Comparison of ENCODE assay signal across 8 cellular contexts in genomic region chr6:27592481-27593199, GRCh38.
DNase-seq lines count a peak whose midpoint lies in the region; ATAC-seq lines count a peak whose summit lies in the region.

No MANE protein-coding gene starts in this region.

- no peak overlapping the region for H3K14ac ChIP-seq in mesenchymal stem cell (ENCODE audit: low read length in 2 of 2)

- no peak overlapping the region for H3K18ac ChIP-seq in mesenchymal stem cell (ENCODE audit: low read depth in 1 of 2, low read length in 2 of 2)

- H2BK5ac ChIP-seq in mesenchymal stem cell (ENCODE audit: low read depth, low read length, poor library complexity, severe bottlenecking), result no peak overlapping the region

- H3K4me3 ChIP-seq in mesenchymal stem cell (ENCODE audit: insufficient read depth in 1 of 2, low read depth in 1 of 2, low read length in 2 of 2), result peak overlapping the region in 1 of 2 experiments; percentile 80

- H3K27ac ChIP-seq in mesenchymal stem cell (ENCODE audit: low read length, poor library complexity, severe bottlenecking), result no peak overlapping the region

- peak overlapping the region; percentile 75 for H3K4me2 ChIP-seq in mesenchymal stem cell (ENCODE audit: low read length, poor library complexity, severe bottlenecking)

- under 1% methylated on average over 18 of the region's 22 CpGs for WGBS in mesenchymal stem cell

- no peak overlapping the region for H2BK120ac ChIP-seq in mesenchymal stem cell (ENCODE audit: low read depth, low read length)

- H4K91ac ChIP-seq in mesenchymal stem cell (ENCODE audit: low read length), result no peak overlapping the region

- H3K9me3 ChIP-seq in mesenchymal stem cell (ENCODE audit: control insufficient read depth, low read length), result no peaks in the 10 kb centered on the region

- H3K79me1 ChIP-seq in mesenchymal stem cell (replicated peaks; ENCODE audit: low read length, poor library complexity, severe bottlenecking), result no peaks in the 10 kb centered on the region

- peaks cover 22 to 32% of the 10 kb centered on the region in 2 experiments for H3K27me3 ChIP-seq in mesenchymal stem cell (ENCODE audit: control insufficient read depth in 1 of 2, insufficient read depth in 1 of 2, low read length in 2 of 2)

- DNase-seq in Daoy (ENCODE audit: low read depth) (peak; percentile 89), NCI-H82 (lab: John Stamatoyannopoulos, UW) (peak; percentile 93), amniotic stem cell (lab: John Stamatoyannopoulos, UW) (peak; percentile 27), mesenchymal stem cell (peak; percentile 87), hippocampal formation (lab: John Stamatoyannopoulos, UW) (no peak), HuH-7 (ENCODE audit: low spot score) (no peak)

- H2AK5ac ChIP-seq in mesenchymal stem cell (ENCODE audit: low read length, severe bottlenecking), result no peak overlapping the region

- H3K23ac ChIP-seq in mesenchymal stem cell (ENCODE audit: low read length in 2 of 2), result no peak overlapping the region

- H3K4ac ChIP-seq in mesenchymal stem cell (ENCODE audit: low read depth in 1 of 2, low read length in 2 of 2), result no peak overlapping the region

- H4K8ac ChIP-seq in mesenchymal stem cell (ENCODE audit: low read length), result no peak overlapping the region

- H3K36me3 ChIP-seq in mesenchymal stem cell (ENCODE audit: control insufficient read depth in 1 of 2, insufficient read depth in 2 of 2, low read depth in 1 of 2, low read length in 2 of 2), result no peaks in the 10 kb centered on the region

- H2BK12ac ChIP-seq in mesenchymal stem cell (ENCODE audit: low read length in 2 of 2), result no peak overlapping the region

- H2BK15ac ChIP-seq in mesenchymal stem cell (ENCODE audit: low read depth, poor library complexity, severe bottlenecking), result no peak overlapping the region

- peak overlapping the region; percentile 23 for H3K9ac ChIP-seq in mesenchymal stem cell (ENCODE audit: low read length)

- ATAC-seq in GM19351 (IDR thresholded peaks at IDR 0.05; ENCODE audit: unreplicated experiment) (peak; percentile 92), HG03159 (IDR thresholded peaks at IDR 0.05; ENCODE audit: unreplicated experiment) (peak; percentile 85)

- H3K4me1 ChIP-seq in mesenchymal stem cell (ENCODE audit: control insufficient read depth, insufficient read depth, low read depth, low read length), result peaks cover 4% of the 10 kb centered on the region

- no peak overlapping the region for H2AFZ ChIP-seq in mesenchymal stem cell (ENCODE audit: low read depth, low read length)

Comparison
In these comparisons a context has a peak if more than half of its experiments do, and no peak if none do; other contexts are left out.
1. DNase-seq: peak in Daoy (single experiment), NCI-H82 (single experiment), amniotic stem cell (single experiment) and mesenchymal stem cell (single experiment); none in hippocampal formation (0 of 2) and HuH-7 (single experiment).